8 cellular contexts compared by ENCODE assay signal in the genomic region with DNA sequence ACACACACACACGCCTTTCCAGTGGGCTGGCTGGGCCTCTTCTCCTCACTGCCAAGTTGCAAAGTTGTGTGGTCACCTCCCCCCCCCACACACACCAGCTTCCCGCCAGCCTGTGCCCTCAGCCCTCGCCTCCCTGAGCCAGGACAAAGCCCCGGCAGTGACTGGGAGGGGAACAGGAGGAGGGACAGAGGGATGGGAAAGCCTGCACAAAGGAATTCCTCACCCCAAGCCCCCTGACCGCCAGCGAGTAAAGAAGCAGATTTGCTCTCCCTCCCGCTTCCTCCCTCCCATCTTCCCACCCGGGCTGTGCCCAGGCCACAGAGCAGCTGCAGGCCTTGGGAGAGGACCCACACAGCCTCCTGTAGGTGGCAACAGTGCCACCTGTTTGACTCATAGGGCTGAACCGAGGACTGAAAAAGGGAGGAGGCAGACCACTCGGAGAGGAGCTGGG. TPM values are rescaled to one million over a fixed set of nuclear protein-coding genes. Genes with fewer than 3 reads are reported as not detected.
DNase-seq lines count a peak whose midpoint lies in the region; ATAC-seq and TF ChIP-seq lines count a peak whose summit lies in the region.

GDPD2 (plus strand) TSS at position 429 of the 451 bp plus-strand sequence. CDS start 1,671 bp downstream, outside the sequence.

- TF ChIP-seq CTCF in body of pancreas (IDR thresholded peaks at IDR 0.05), result peak in 5 of 7 experiments; percentile 10 to 61 (median 45)
- no peak for TF ChIP-seq CTCF in mesothelial cell of epicardium (IDR thresholded peaks at IDR 0.05; ENCODE audit: unreplicated experiment)
- no peak for TF ChIP-seq CTCF in CD8-positive, alpha-beta T cell (IDR thresholded peaks at IDR 0.05)

- H3K36me3 Mint-ChIP-seq in mesothelial cell of epicardium, result peaks cover 4% of the 10 kb centered on the region
- no peaks in the 10 kb centered on the region for H3K36me3 Mint-ChIP-seq in CD8-positive, alpha-beta T cell

- H3K36me3 ChIP-seq in body of pancreas (replicated peaks in 1 of 2; ENCODE audit: insufficient read depth in 1 of 2, low read depth in 2 of 2) (no peaks in the 10 kb centered on the region), aorta (ENCODE audit: control insufficient read depth in 1 of 2, insufficient read depth in 2 of 2, low read length in 1 of 2) (no peaks in the 10 kb centered on the region)
- H3K36me3 ChIP-seq in CD8-positive, alpha-beta T cell (ENCODE audit: insufficient read depth, low read length), result no peaks in the 10 kb centered on the region

- H3K4me1 ChIP-seq in body of pancreas (no peaks in the 10 kb centered on the region), aorta (ENCODE audit: control insufficient read depth in 1 of 2, insufficient read depth in 2 of 2, low read length in 2 of 2) (no peaks in the 10 kb centered on the region)
- no peaks in the 10 kb centered on the region for H3K4me1 ChIP-seq in CD8-positive, alpha-beta T cell (ENCODE audit: insufficient read depth, low read length)

- POLR2A ChIA-PET in CD8-positive, alpha-beta T cell (lab: Charles Lee), result no interaction called here

- H3K27me3 ChIP-seq in body of pancreas (no peaks in the 10 kb centered on the region), aorta (ENCODE audit: control insufficient read depth in 1 of 2, insufficient read depth in 2 of 2, low read length in 1 of 2) (peaks cover 0 to 1% of the 10 kb centered on the region in 2 donors)
- no peaks in the 10 kb centered on the region for H3K27me3 ChIP-seq in CD8-positive, alpha-beta T cell (ENCODE audit: insufficient read depth, low read length)

- no peak within 1 kb of the TSS for H3K4me3 ChIP-seq in body of pancreas
- H3K4me3 ChIP-seq in aorta (ENCODE audit: low read length in 2 of 2), result no peak within 1 kb of the TSS
- H3K4me3 ChIP-seq in CD8-positive, alpha-beta T cell (ENCODE audit: low read depth, low read length), result no peak within 1 kb of the TSS

- no peak for TF ChIP-seq POLR2A in body of pancreas (IDR thresholded peaks at IDR 0.05)

- peak; percentile 8 for DNase-seq in DMS79 (lab: John Stamatoyannopoulos, UW)
- DNase-seq in NCI-H1694 treated with DMSO at 0.1 percent for 48 hours (lab: John Stamatoyannopoulos, UW), result peak; percentile 6
- peak; percentile 32 to 62 (median 54) for DNase-seq in body of pancreas
- DNase-seq in mesothelial cell of epicardium (ENCODE audit: low spot score in 2 of 2, unreplicated experiment in 2 of 2), result no peak
- DNase-seq in aorta, result no peak
- DNase-seq in SKM-1 (lab: John Stamatoyannopoulos, UW; ENCODE audit: unreplicated experiment), result no peak
- no peak for DNase-seq in CD8-positive, alpha-beta T cell

- H3K27ac ChIP-seq in body of pancreas (no peak within 1 kb of the TSS), aorta (ENCODE audit: low read depth in 1 of 2, low read length in 2 of 2) (no peak within 1 kb of the TSS)
- H3K27ac ChIP-seq in CD8-positive, alpha-beta T cell (ENCODE audit: low read depth, low read length), result no peak within 1 kb of the TSS

- 8 to 58% methylated on average over 3 to 6 of the region's 10 CpGs for WGBS in body of pancreas, 2 donors
- 7 to 21% methylated on average over 10 of the region's 10 CpGs for WGBS in aorta, 2 donors

- H3K9me3 Mint-ChIP-seq in mesothelial cell of epicardium, result peaks cover 3% of the 10 kb centered on the region
- H3K9me3 Mint-ChIP-seq in CD8-positive, alpha-beta T cell, result no peaks in the 10 kb centered on the region

- peak; percentile 83 for ATAC-seq in body of pancreas
- no peak for ATAC-seq in aorta (ENCODE audit: low FRiP score)
- no peak for ATAC-seq in GM19351 (IDR thresholded peaks at IDR 0.05; ENCODE audit: unreplicated experiment)
- ATAC-seq in CD8-positive, alpha-beta T cell, result no peak

- intact Hi-C loops in body of pancreas (cut with DNase I), result loop anchor here (10.0 kb wide), 1 partner anchor 242 kb away; no protein-coding TSS in a partner anchor
- intact Hi-C loops in aorta (cut with DNase I), result no loop called here
- intact Hi-C loops in CD8-positive, alpha-beta T cell (cut with DNase I, micrococcal nuclease), result no loop called here

- H3K4me1 Mint-ChIP-seq in mesothelial cell of epicardium, result peaks cover 7% of the 10 kb centered on the region
- H3K4me1 Mint-ChIP-seq in CD8-positive, alpha-beta T cell (ENCODE audit: low read depth), result no peaks in the 10 kb centered on the region

- peak within 1 kb of the TSS; percentile 28 for H3K4me3 Mint-ChIP-seq in mesothelial cell of epicardium
- H3K4me3 Mint-ChIP-seq in CD8-positive, alpha-beta T cell, result no peak within 1 kb of the TSS

- H3K27me3 Mint-ChIP-seq in mesothelial cell of epicardium (ENCODE audit: low read depth), result no peaks in the 10 kb centered on the region
- no peaks in the 10 kb centered on the region for H3K27me3 Mint-ChIP-seq in CD8-positive, alpha-beta T cell (ENCODE audit: low read depth)

- no peak within 1 kb of the TSS for H3K27ac Mint-ChIP-seq in mesothelial cell of epicardium
- H3K27ac Mint-ChIP-seq in CD8-positive, alpha-beta T cell, result no peak within 1 kb of the TSS

- CTCF ChIA-PET in CD8-positive, alpha-beta T cell (lab: Charles Lee), result interaction anchor here (0.9 to 3.1 kb wide), 4 partner anchors 9 to 194 kb away, joined by 3 to 10 read pairs (median 3); no protein-coding TSS in a partner anchor

- H3K9me3 ChIP-seq in body of pancreas (no peaks in the 10 kb centered on the region), aorta (ENCODE audit: control insufficient read depth, low read length) (no peaks in the 10 kb centered on the region)
- no peaks in the 10 kb centered on the region for H3K9me3 ChIP-seq in CD8-positive, alpha-beta T cell (ENCODE audit: low read length)

RNA-seq across cellular contexts. Expression of gene GDPD2, which starts in this region (rescaled TPM):
- total RNA-seq in body of pancreas, result under 1 TPM in 1 of 2 donors, not detected in 1; 0.26 TPM
- 0.29 to 0.36 TPM (median 0.31 TPM) in 3 replicates for total RNA-seq in mesothelial cell of epicardium
- total RNA-seq in aorta, result not detected
- 1 to 10 TPM in 1 of 2 donors, not detected in 1; 1.0 TPM for polyA plus RNA-seq in aorta
- total RNA-seq in CD8-positive, alpha-beta T cell, result not detected

Comparison
In these comparisons a context has a peak if more than half of its experiments do, and no peak if none do; other contexts are left out.
1. Peak in DNase-seq and ATAC-seq in body of pancreas; RNA of the gene not detected or under 1 TPM.
2. DNase-seq: peak in DMS79 (single experiment) and NCI-H1694 treated with DMSO at 0.1 percent for 48 hours (single experiment); none in mesothelial cell of epicardium (0 of 2), aorta (0 of 2), SKM-1 (single experiment) and CD8-positive, alpha-beta T cell (0 of 7).
3. CTCF ChIP-seq: peak in body of pancreas (5 of 7); none in mesothelial cell of epicardium (single experiment) and CD8-positive, alpha-beta T cell (single experiment).